Comparison of ENCODE assay signal across 25 cellular contexts in genomic region chr9:10146517-10147331, GRCh38.
"Had no signal": no experiment of that assay in that cellular context is flagged by ENCODE, and none has a peak within 500 bp of the region (broad histone marks: within the 10 kb centered on the region; RNA-seq: fewer than 3 reads in every experiment).

No MANE protein-coding gene starts in this region.

- DNase-seq: effector memory CD4-positive, alpha-beta T cell; glutamatergic neuron; kidney; left colon; mesenchymal stem cell; midbrain; nucleus accumbens; ovary; sigmoid colon; stimulated activated CD4-positive, alpha-beta T cell treated with anti-CD3 and anti-CD28 coated beads, Interleukin-2, amount 100 ng/mL, for 24 hours; stimulated activated CD4-positive, alpha-beta T cell treated with anti-CD3 and anti-CD28 coated beads, Interleukin-4, amount 100 ng/mL, for 4 hours; stimulated activated naive B cell treated with anti-CD40 and anti-IgM and Interleukin-4, amounts not matched to agents 10 μg/mL and 1 μg/mL and 100 μg/mL, for 72 hours; stimulated activated naive CD8-positive, alpha-beta T cell treated with anti-CD3 and anti-CD28 coated beads, Interleukin-15, amount 100 ng/mL, for 72 hours; testis; upper lobe of right lung had no signal

- H3K4me3 ChIP-seq: gastroesophageal sphincter, lung, neural progenitor cell, ovary, prostate gland, sigmoid colon, skin epidermis, testis, tibial nerve, upper lobe of right lung, vagina had no signal

- H3K27me3 ChIP-seq: gastroesophageal sphincter, neural progenitor cell, ovary, sigmoid colon, testis, tibial nerve, upper lobe of right lung, vagina had no signal

- ATAC-seq: esophagus mucosa; gastroesophageal sphincter; left colon; natural killer cell treated with Interleukin-12 subunit alpha and Interleukin-12 subunit beta and Interleukin-15 and Interleukin-18, amount 100 ng/mL, for 72 hours; stimulated activated naive B cell treated with anti-CD40 and anti-IgM and Interleukin-4, amounts not matched to agents 10 μg/mL and 1 μg/mL and 100 μg/mL, for 72 hours; stimulated activated naive CD8-positive, alpha-beta T cell treated with anti-CD3 and anti-CD28 coated beads, Interleukin-15, amount 100 ng/mL, for 72 hours; upper lobe of right lung had no signal

- H3K4me2 ChIP-seq: neural progenitor cell had no signal

- H3K4me1 ChIP-seq: gastroesophageal sphincter, neural progenitor cell, prostate gland, sigmoid colon, testis, tibial nerve, upper lobe of right lung, vagina had no signal

- H3K36me3 ChIP-seq: gastroesophageal sphincter, neural progenitor cell, ovary, prostate gland, sigmoid colon, tibial nerve, upper lobe of right lung, vagina had no signal

- FAIRE-seq: endometrium had no signal

- H3K9ac ChIP-seq: neural progenitor cell had no signal

- H2AFZ ChIP-seq: neural progenitor cell had no signal

- H3K27ac ChIP-seq: gastroesophageal sphincter, neural progenitor cell, ovary, prostate gland, sigmoid colon, skin epidermis, testis, tibial nerve, upper lobe of right lung, vagina had no signal

- H3K9me3 ChIP-seq: gastroesophageal sphincter, ovary, prostate gland, sigmoid colon, testis, tibial nerve, upper lobe of right lung, vagina had no signal
